ENCODE assay signal across 8 cellular contexts in the genomic region with DNA sequence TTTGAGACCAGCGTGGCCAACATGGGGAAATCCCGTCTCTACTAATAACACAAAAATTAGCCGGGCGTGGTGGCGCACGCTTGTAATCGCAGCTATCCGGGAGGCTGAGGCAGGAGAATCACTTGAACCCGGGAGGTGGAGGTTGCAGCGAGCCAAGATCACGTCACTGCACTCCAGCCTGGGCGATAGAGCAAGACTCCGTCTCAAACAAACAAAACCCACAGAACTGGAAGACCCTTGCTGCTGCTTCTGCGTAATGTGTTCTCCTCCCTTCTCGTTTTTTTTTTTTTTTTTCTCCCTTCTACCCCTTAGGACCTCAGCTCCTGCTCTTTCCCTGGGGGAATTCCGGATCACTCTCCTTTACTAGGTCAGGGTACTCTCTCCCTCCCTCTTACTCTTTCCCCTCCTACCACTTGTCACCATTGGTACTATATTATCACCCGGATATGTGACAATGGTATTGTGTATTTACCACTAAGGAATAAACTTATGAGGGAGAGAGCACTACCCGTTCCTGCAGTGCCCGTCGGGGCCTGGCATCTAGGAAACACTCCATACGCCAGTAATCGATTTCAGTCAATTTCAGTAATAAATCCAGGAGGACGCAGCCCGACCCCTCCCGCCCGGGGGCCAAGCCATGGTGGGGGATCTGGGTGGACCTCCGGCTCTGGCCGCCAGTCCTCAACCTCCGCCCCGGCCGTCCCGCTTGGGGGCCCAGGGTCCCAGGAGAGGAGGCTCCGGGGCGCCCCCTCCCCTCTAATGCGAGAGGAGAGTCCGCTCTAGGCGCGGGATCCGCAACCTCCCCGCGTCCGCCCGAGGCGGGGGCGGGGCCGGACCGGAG. TPM values are rescaled to one million over a fixed set of nuclear protein-coding genes. Genes with fewer than 3 reads are reported as not detected.
DNase-seq lines count a peak whose midpoint lies in the region; ATAC-seq, FAIRE-seq and TF ChIP-seq lines count a peak whose summit lies in the region.

No MANE protein-coding gene starts in this region.

- peaks cover 23 to 40% (median 31%) of the 10 kb centered on the region in 3 donors for H3K4me1 Mint-ChIP-seq in CD8-positive, alpha-beta memory T cell

- peak overlapping the region; percentile 74 for H3K4me3 ChIP-seq in CD8-positive, alpha-beta memory T cell (ENCODE audit: low read length)
- H3K4me3 ChIP-seq in SK-N-MC = peak overlapping the region; percentile 90
- peak overlapping the region; percentile 77 for H3K4me3 ChIP-seq in bronchial epithelial cell (ENCODE audit: low read depth, low read length)

- H3K9ac ChIP-seq in SK-N-MC (ENCODE audit: insufficient read length) = peak overlapping the region; percentile 82

- peak in 1 of 5 donors; percentile 81 for DNase-seq in CD8-positive, alpha-beta memory T cell
- DNase-seq in SK-N-MC (ENCODE audit: low read depth, low spot score) (no peak), bronchial epithelial cell (ENCODE audit: low read depth) (no peak), kidney tubule cell (ENCODE audit: low spot score) (peak; percentile 77)
- DNase-seq in stimulated activated CD4-positive, alpha-beta T cell treated with anti-CD3 and anti-CD28 coated beads, TNF-alpha, amount 100 ng/mL, for 1 hour (ENCODE audit: low read depth in 3 of 3, low spot score in 1 of 3) = peak in 2 of 3 donors; percentile 67 to 76

- H3K9me3 Mint-ChIP-seq in CD8-positive, alpha-beta memory T cell = no peaks in the 10 kb centered on the region

- peak overlapping the region; percentile 87 to 100 (median 98) for H3K27ac Mint-ChIP-seq in CD8-positive, alpha-beta memory T cell

- peak; percentile 89 for TF ChIP-seq POLR2A in GM19193 (IDR thresholded peaks at IDR 0.05; ENCODE audit: extremely low read depth, insufficient read depth, insufficient read length)

- no peaks in the 10 kb centered on the region for H3K27me3 ChIP-seq in CD8-positive, alpha-beta memory T cell (ENCODE audit: insufficient read depth, low read length, poor library complexity, severe bottlenecking)
- no peaks in the 10 kb centered on the region for H3K27me3 ChIP-seq in bronchial epithelial cell (ENCODE audit: control insufficient read depth, insufficient read depth, low read length)

- no peak for TF ChIP-seq CTCF in bronchial epithelial cell (IDR thresholded peaks at IDR 0.05; ENCODE audit: insufficient read depth, low read length, severe bottlenecking)

- peaks cover 29% of the 10 kb centered on the region for H3K4me1 ChIP-seq in CD8-positive, alpha-beta memory T cell (ENCODE audit: insufficient read depth, low read length)

- POLR2A ChIA-PET in CD8-positive, alpha-beta memory T cell (lab: Charles Lee) = no interaction called here

- peaks cover 0 to 9% (median 5%) of the 10 kb centered on the region in 3 donors for H3K36me3 Mint-ChIP-seq in CD8-positive, alpha-beta memory T cell

- FAIRE-seq in bronchial epithelial cell (lab: Jason Lieb, UNC) = no peak

- ATAC-seq in HG03521 (IDR thresholded peaks at IDR 0.05; ENCODE audit: unreplicated experiment) (peak; percentile 14), HG03457 (IDR thresholded peaks at IDR 0.05; ENCODE audit: unreplicated experiment) (no peak)

- H3K36me3 ChIP-seq in CD8-positive, alpha-beta memory T cell (ENCODE audit: insufficient read depth, low read length) = no peaks in the 10 kb centered on the region
- no peaks in the 10 kb centered on the region for H3K36me3 ChIP-seq in SK-N-MC (ENCODE audit: insufficient read depth, low read length)
- no peaks in the 10 kb centered on the region for H3K36me3 ChIP-seq in bronchial epithelial cell (ENCODE audit: control insufficient read depth, insufficient read depth, low read length)

- H3K4me3 Mint-ChIP-seq in CD8-positive, alpha-beta memory T cell = peak overlapping the region; percentile 92 to 99 (median 96)

- CTCF ChIA-PET in CD8-positive, alpha-beta memory T cell (lab: Charles Lee) = no interaction called here

- H3K27ac ChIP-seq in CD8-positive, alpha-beta memory T cell (ENCODE audit: low read depth, low read length) = peak overlapping the region; percentile 88
- 0 out of 2 replicates have a peak overlapping the region, but pooled peaks have one; percentile 46 for H3K27ac ChIP-seq in SK-N-MC

- H3K9me3 ChIP-seq in CD8-positive, alpha-beta memory T cell (ENCODE audit: low read length) = no peaks in the 10 kb centered on the region
- H3K9me3 ChIP-seq in SK-N-MC (ENCODE audit: low read depth, low read length) = no peaks in the 10 kb centered on the region

- no peaks in the 10 kb centered on the region for H3K27me3 Mint-ChIP-seq in CD8-positive, alpha-beta memory T cell

RNA-seq across cellular contexts. Expression of gene GARRE1, which starts 0.4 kb away (rescaled TPM):
- total RNA-seq in CD8-positive, alpha-beta memory T cell = 10 to 100 TPM; 12.1 to 13.5 TPM
- 6.1 TPM for polyA plus RNA-seq in CD8-positive, alpha-beta memory T cell
- total RNA-seq in bronchial epithelial cell = 6.1 and 7.7 TPM in 2 replicates

Comparison
In these comparisons a context has a peak if more than half of its experiments do, and no peak if none do; other contexts are left out.
1. DNase-seq: peak in kidney tubule cell (single experiment) and stimulated activated CD4-positive, alpha-beta T cell treated with anti-CD3 and anti-CD28 coated beads, TNF-alpha, amount 100 ng/mL, for 1 hour (2 of 3); none in SK-N-MC (single experiment) and bronchial epithelial cell (single experiment).
2. Peak in every context shown above with its lines, with median percentiles within 50 percentile points of each other: H3K4me3 ChIP-seq.